Comparison of ENCODE assay signal across 36 cellular contexts in genomic region chr7:6542368-6542767, GRCh38. TPM values are rescaled to one million over a fixed set of nuclear protein-coding genes. Genes with fewer than 3 reads are reported as not detected.
"Had no signal": no experiment of that assay in that cellular context is flagged by ENCODE, and none has a peak within 500 bp of the region (broad histone marks: within the 10 kb centered on the region; RNA-seq: fewer than 3 reads in every experiment).

No MANE protein-coding gene starts in this region.

- H3K4me1 ChIP-seq: ascending aorta had no signal

- H3K9me3 Mint-ChIP-seq: activated CD4-positive, alpha-beta memory T cell treated with anti-CD3 and anti-CD28 coated beads, Interleukin-2, amount 10 ng/mL, durations not matched to agents 7 days and 5 days; activated CD4-positive, alpha-beta T cell treated with anti-CD3 and anti-CD28 coated beads, Interleukin-2, amount 10 ng/mL, durations not matched to agents 7 days and 5 days; activated naive CD4-positive, alpha-beta T cell treated with anti-CD3 and anti-CD28 coated beads, Interleukin-2, amount 10 ng/mL, durations not matched to agents 7 days and 5 days; activated naive CD4-positive, alpha-beta T cell treated with anti-CD3 and anti-CD28 coated beads, Interleukin-2, amount 50 U/mL, for 24 hours; activated naive CD8-positive, alpha-beta T cell treated with anti-CD3 and anti-CD28 coated beads, Interleukin-2, amount 10 ng/mL, durations not matched to agents 7 days and 5 days; activated naive CD8-positive, alpha-beta T cell treated with anti-CD3 and anti-CD28 coated beads, Interleukin-2, amount 50 U/mL, for 24 hours; activated T-cell treated with anti-CD3 and anti-CD28 coated beads, Interleukin-2, amount 50 U/mL, for 24 hours; activated T-helper 2 cell treated with anti-CD3 and anti-CD28 coated beads, Interferon-gamma antibody, Interleukin-2, Interleukin-4, amounts not matched to agents 10 μg/mL and 5 μg/mL and 100 μg/mL, durations not matched to agents 14 hours and 24 hours and 36 hours; brain; central memory CD8-positive, alpha-beta T cell; T-helper 1 cell treated with Interleukin-12 subunit alpha and Interleukin-12 subunit beta and Interleukin-4 antibody, amounts not matched to agents 30 μg/mL and 1 μg/mL, for 36 hours; T-helper 2 cell treated with Interferon-gamma antibody and Interleukin-4, amounts not matched to agents 5 μg/mL and 100 μg/mL, for 36 hours had no signal

- ATAC-seq: activated CD4-positive, alpha-beta T cell treated with anti-CD3 and anti-CD28 coated beads for 36 hours; activated CD4-positive, CD25-positive, alpha-beta regulatory T cell treated with anti-CD3 and anti-CD28 coated beads, Interleukin-2, amount 50 U/mL, for 24 hours; activated CD8-positive, alpha-beta memory T cell treated with anti-CD3 and anti-CD28 coated beads, Interleukin-2, amount 10 ng/mL, durations not matched to agents 7 days and 5 days; activated CD8-positive, alpha-beta T cell treated with anti-CD3 and anti-CD28 coated beads, Interleukin-2, amount 10 ng/mL, durations not matched to agents 7 days and 5 days; activated naive CD8-positive, alpha-beta T cell treated with anti-CD3 and anti-CD28 coated beads, Interleukin-2, amount 50 U/mL, for 24 hours had no signal

- H3K9me3 ChIP-seq: ascending aorta had no signal

- H3K4me3 ChIP-seq: ascending aorta, cardiac muscle cell had no signal

- H3K36me3 Mint-ChIP-seq: activated CD8-positive, alpha-beta memory T cell treated with anti-CD3 and anti-CD28 coated beads, Interleukin-2, amount 10 ng/mL, durations not matched to agents 7 days and 5 days; activated naive CD4-positive, alpha-beta T cell treated with anti-CD3 and anti-CD28 coated beads, Interleukin-2, amount 10 ng/mL, durations not matched to agents 7 days and 5 days; activated naive CD4-positive, alpha-beta T cell treated with anti-CD3 and anti-CD28 coated beads, Interleukin-2, amount 50 U/mL, for 24 hours; activated naive CD8-positive, alpha-beta T cell; activated naive CD8-positive, alpha-beta T cell treated with anti-CD3 and anti-CD28 coated beads, Interleukin-2, amount 10 ng/mL, durations not matched to agents 7 days and 5 days; brain had no signal

- H3K36me3 ChIP-seq: ascending aorta, cardiac muscle cell had no signal

- H3K27me3 ChIP-seq: cardiac muscle cell had no signal

- H3K27ac Mint-ChIP-seq: activated CD4-positive, alpha-beta memory T cell treated with anti-CD3 and anti-CD28 coated beads, Interleukin-2, amount 10 ng/mL, durations not matched to agents 7 days and 5 days; activated CD4-positive, alpha-beta T cell treated with anti-CD3 and anti-CD28 coated beads for 36 hours; activated CD4-positive, alpha-beta T cell treated with anti-CD3 and anti-CD28 coated beads, Interleukin-2, amount 10 ng/mL, durations not matched to agents 7 days and 5 days; activated CD8-positive, alpha-beta memory T cell treated with anti-CD3 and anti-CD28 coated beads, Interleukin-2, amount 10 ng/mL, durations not matched to agents 7 days and 5 days; activated CD8-positive, alpha-beta T cell treated with anti-CD3 and anti-CD28 coated beads, Interleukin-2, amount 10 ng/mL, durations not matched to agents 7 days and 5 days; activated naive CD4-positive, alpha-beta T cell treated with anti-CD3 and anti-CD28 coated beads, Interleukin-2, amount 10 ng/mL, durations not matched to agents 7 days and 5 days; activated naive CD4-positive, alpha-beta T cell treated with anti-CD3 and anti-CD28 coated beads, Interleukin-2, amount 50 U/mL, for 24 hours; activated naive CD8-positive, alpha-beta T cell; activated naive CD8-positive, alpha-beta T cell treated with anti-CD3 and anti-CD28 coated beads, Interleukin-2, amount 10 ng/mL, durations not matched to agents 7 days and 5 days; activated naive CD8-positive, alpha-beta T cell treated with anti-CD3 and anti-CD28 coated beads, Interleukin-2, amount 50 U/mL, for 24 hours; activated T-cell treated with anti-CD3 and anti-CD28 coated beads, Interleukin-2, amount 50 U/mL, for 24 hours; activated T-helper 2 cell treated with anti-CD3 and anti-CD28 coated beads, Interferon-gamma antibody, Interleukin-2, Interleukin-4, amounts not matched to agents 10 μg/mL and 5 μg/mL and 100 μg/mL, durations not matched to agents 14 hours and 24 hours and 36 hours; brain; T-helper 1 cell treated with Interleukin-12 subunit alpha and Interleukin-12 subunit beta and Interleukin-4 antibody, amounts not matched to agents 30 μg/mL and 1 μg/mL, for 36 hours; T-helper 2 cell treated with Interferon-gamma antibody and Interleukin-4, amounts not matched to agents 5 μg/mL and 100 μg/mL, for 36 hours had no signal

- H3K4me1 Mint-ChIP-seq: activated CD4-positive, alpha-beta memory T cell treated with anti-CD3 and anti-CD28 coated beads, Interleukin-2, amount 10 ng/mL, durations not matched to agents 7 days and 5 days; activated CD8-positive, alpha-beta memory T cell treated with anti-CD3 and anti-CD28 coated beads, Interleukin-2, amount 10 ng/mL, durations not matched to agents 7 days and 5 days; brain; central memory CD8-positive, alpha-beta T cell had no signal

- H3K4me3 Mint-ChIP-seq: activated CD4-positive, alpha-beta memory T cell treated with anti-CD3 and anti-CD28 coated beads, Interleukin-2, amount 10 ng/mL, durations not matched to agents 7 days and 5 days; activated CD4-positive, alpha-beta T cell treated with anti-CD3 and anti-CD28 coated beads for 36 hours; activated CD4-positive, alpha-beta T cell treated with anti-CD3 and anti-CD28 coated beads, Interleukin-2, amount 10 ng/mL, durations not matched to agents 7 days and 5 days; activated CD8-positive, alpha-beta memory T cell treated with anti-CD3 and anti-CD28 coated beads, Interleukin-2, amount 10 ng/mL, durations not matched to agents 7 days and 5 days; activated CD8-positive, alpha-beta T cell treated with anti-CD3 and anti-CD28 coated beads, Interleukin-2, amount 10 ng/mL, durations not matched to agents 7 days and 5 days; activated naive CD4-positive, alpha-beta T cell treated with anti-CD3 and anti-CD28 coated beads, Interleukin-2, amount 10 ng/mL, durations not matched to agents 7 days and 5 days; activated naive CD4-positive, alpha-beta T cell treated with anti-CD3 and anti-CD28 coated beads, Interleukin-2, amount 50 U/mL, for 24 hours; activated naive CD8-positive, alpha-beta T cell; activated naive CD8-positive, alpha-beta T cell treated with anti-CD3 and anti-CD28 coated beads, Interleukin-2, amount 10 ng/mL, durations not matched to agents 7 days and 5 days; activated naive CD8-positive, alpha-beta T cell treated with anti-CD3 and anti-CD28 coated beads, Interleukin-2, amount 50 U/mL, for 24 hours; activated T-cell treated with anti-CD3 and anti-CD28 coated beads, Interleukin-2, amount 50 U/mL, for 24 hours; brain; central memory CD8-positive, alpha-beta T cell; T-helper 1 cell treated with Interleukin-12 subunit alpha and Interleukin-12 subunit beta and Interleukin-4 antibody, amounts not matched to agents 30 μg/mL and 1 μg/mL, for 36 hours; T-helper 2 cell treated with Interferon-gamma antibody and Interleukin-4, amounts not matched to agents 5 μg/mL and 100 μg/mL, for 36 hours had no signal

- H3K27ac ChIP-seq: ascending aorta, cardiac muscle cell, VCaP had no signal

- DNase-seq: activated CD4-positive, alpha-beta memory T cell treated with anti-CD3 and anti-CD28 coated beads, Interleukin-2, amount 10 ng/mL, durations not matched to agents 7 days and 5 days; activated CD4-positive, alpha-beta T cell treated with anti-CD3 and anti-CD28 coated beads for 1 hour; activated CD4-positive, alpha-beta T cell treated with anti-CD3 and anti-CD28 coated beads for 36 hours; activated CD4-positive, alpha-beta T cell treated with anti-CD3 and anti-CD28 coated beads for 48 hours; activated CD4-positive, alpha-beta T cell treated with anti-CD3 and anti-CD28 coated beads, Interleukin-2, amount 10 ng/mL, durations not matched to agents 7 days and 5 days; activated CD4-positive, alpha-beta T cell treated with anti-CD3 and anti-CD28 coated beads, Interleukin-2, amount 50 U/mL, for 48 hours; activated CD4-positive, CD25-positive, alpha-beta regulatory T cell; activated CD8-positive, alpha-beta memory T cell treated with anti-CD3 and anti-CD28 coated beads for 24 hours; activated CD8-positive, alpha-beta memory T cell treated with anti-CD3 and anti-CD28 coated beads, Interleukin-2, amount 10 ng/mL, durations not matched to agents 7 days and 5 days; activated CD8-positive, alpha-beta memory T cell treated with anti-CD3 and anti-CD28 coated beads, Interleukin-2, amount 50 U/mL, for 48 hours; activated CD8-positive, alpha-beta T cell treated with anti-CD3 and anti-CD28 coated beads, Interleukin-2, amount 10 ng/mL, durations not matched to agents 7 days and 5 days; activated effector memory CD4-positive, alpha-beta T cell treated with Interleukin-2 at 50 U/mL for 16 hours; activated gamma-delta T cell; activated naive CD4-positive, alpha-beta T cell treated with anti-CD3 and anti-CD28 coated beads, Interleukin-2, amount 10 ng/mL, durations not matched to agents 7 days and 5 days; activated naive CD4-positive, alpha-beta T cell treated with Interleukin-2 at 50 U/mL for 16 hours; activated naive CD8-positive, alpha-beta T cell treated with anti-CD3 and anti-CD28 coated beads, Interleukin-2, amount 10 ng/mL, durations not matched to agents 7 days and 5 days; activated naive CD8-positive, alpha-beta T cell treated with anti-CD3 and anti-CD28 coated beads, Interleukin-2, amount 50 U/mL, for 24 hours; activated T-cell treated with anti-CD3 and anti-CD28 coated beads, Interleukin-2, amount 50 U/mL, for 24 hours; activated T-cell treated with anti-CD3 and anti-CD28 coated beads, Interleukin-2, amount 50 U/mL, for 48 hours; amygdala; anterior cingulate cortex; cerebellar nuclear complex; T-helper 1 cell; T-helper 2 cell; T-helper 9 cell had no signal

RNA-seq across cellular contexts. Expression of gene GRID2IP, which starts 8.9 kb away (rescaled TPM):
- total RNA-seq: ascending aorta had no signal
